In genomic region chr7:75776295-75776971, GRCh38 we compare ENCODE assay signal across 8 cellular contexts. TPM values are rescaled to one million over a fixed set of nuclear protein-coding genes. Genes with fewer than 3 reads are reported as not detected.
DNase-seq lines count a peak whose midpoint lies in the region; ATAC-seq and TF ChIP-seq lines count a peak whose summit lies in the region.
"Had no signal": no experiment of that assay in that cellular context is flagged by ENCODE, and none has a peak within 500 bp of the region (broad histone marks: within the 10 kb centered on the region; RNA-seq: fewer than 3 reads in every experiment).

No MANE protein-coding gene starts in this region.

- H3K4me3 ChIP-seq in adrenal gland = no peak overlapping the region
- H3K4me3 ChIP-seq in vagina = no peak overlapping the region
- H3K4me3 ChIP-seq: thoracic aorta had no signal

- peaks cover 10% of the 10 kb centered on the region for H3K27me3 Mint-ChIP-seq in activated B cell treated with CpG ODN at 0.5 μM for 24 hours

- DNase-seq in KG1 (lab: John Stamatoyannopoulos, UW) (peak; percentile 30), activated B cell treated with CpG ODN at 0.5 μM for 24 hours (no peak), dermis microvascular lymphatic vessel endothelial cell (ENCODE audit: low read depth in 2 of 2) (peak; percentile 24 to 34), globus pallidus (ENCODE audit: low spot score) (no peak), adrenal gland (no peak), vagina (ENCODE audit: extremely low spot score in 2 of 2) (no peak)
- DNase-seq in stimulated activated CD8-positive, alpha-beta memory T cell treated with anti-CD3 and anti-CD28 coated beads, Interleukin-4, amount 100 ng/mL, for 4 hours (ENCODE audit: low read depth in 2 of 2, low spot score in 1 of 2) = peak; percentile 19 to 39

- intact Hi-C loops in activated B cell treated with CpG ODN at 0.5 μM for 24 hours (cut with micrococcal nuclease) = no loop called here
- intact Hi-C loops in adrenal gland (cut with DNase I) = no loop called here
- intact Hi-C loops in vagina (cut with DNase I) = no loop called here

- no peaks in the 10 kb centered on the region for H3K36me3 Mint-ChIP-seq in activated B cell treated with CpG ODN at 0.5 μM for 24 hours (ENCODE audit: low read depth)

- peak; percentile 61 for ATAC-seq in activated B cell treated with CpG ODN at 0.5 μM for 24 hours (ENCODE audit: low read depth)

- H3K27ac Mint-ChIP-seq in activated B cell treated with CpG ODN at 0.5 μM for 24 hours = no peak overlapping the region

- H3K36me3 ChIP-seq in adrenal gland (replicated peaks in 1 of 2) (no peaks in the 10 kb centered on the region), vagina (no peaks in the 10 kb centered on the region)
- H3K36me3 ChIP-seq: thoracic aorta had no signal

- H3K9me3 ChIP-seq in adrenal gland (replicated peaks in 1 of 3) = no peaks in the 10 kb centered on the region
- H3K9me3 ChIP-seq in vagina = no peaks in the 10 kb centered on the region
- H3K9me3 ChIP-seq: thoracic aorta had no signal

- WGBS in adrenal gland, 4 donors = 69 to 83% (median 76%) methylated on average over 12 of the region's 12 CpGs

- no peak for TF ChIP-seq CTCF in activated B cell treated with CpG ODN at 0.5 μM for 24 hours (IDR thresholded peaks at IDR 0.05)
- no peak for TF ChIP-seq CTCF in adrenal gland (IDR thresholded peaks at IDR 0.05)
- no peak for TF ChIP-seq CTCF in vagina (IDR thresholded peaks at IDR 0.05)

- H3K9me3 Mint-ChIP-seq in activated B cell treated with CpG ODN at 0.5 μM for 24 hours = no peaks in the 10 kb centered on the region

- peaks cover 0 to 5% of the 10 kb centered on the region in 2 donors for H3K4me1 ChIP-seq in adrenal gland (replicated peaks in 1 of 2)
- peaks cover 27% of the 10 kb centered on the region for H3K4me1 ChIP-seq in vagina

- H3K4me1 Mint-ChIP-seq in activated B cell treated with CpG ODN at 0.5 μM for 24 hours = peaks cover 6% of the 10 kb centered on the region

- TF ChIP-seq POLR2A in adrenal gland (IDR thresholded peaks at IDR 0.05) (no peak), vagina (IDR thresholded peaks at IDR 0.05) (no peak)

- no peak overlapping the region for H3K4me3 Mint-ChIP-seq in activated B cell treated with CpG ODN at 0.5 μM for 24 hours

- no peaks in the 10 kb centered on the region for H3K27me3 ChIP-seq in adrenal gland
- no peaks in the 10 kb centered on the region for H3K27me3 ChIP-seq in vagina

- H3K27ac ChIP-seq in adrenal gland (no peak overlapping the region), vagina (no peak overlapping the region)
- H3K27ac ChIP-seq: thoracic aorta had no signal

- POLR2A ChIA-PET in activated B cell treated with CpG ODN at 0.5 μM for 24 hours (lab: Charles Lee) = no interaction called here

- CTCF ChIA-PET in activated B cell treated with CpG ODN at 0.5 μM for 24 hours (lab: Charles Lee) = no interaction called here

RNA-seq across cellular contexts. Expression of gene CCL26, which starts 4.4 kb away (rescaled TPM):
- total RNA-seq in activated B cell treated with CpG ODN at 0.5 μM for 24 hours = not detected in 2 replicates
- total RNA-seq in dermis microvascular lymphatic vessel endothelial cell = not detected in 2 replicates
- total RNA-seq in adrenal gland = 1 to 10 TPM in 4 of 8 donors, under 1 TPM in 1, not detected in 3; 0.96 to 1.7 (median 1.4) TPM
- polyA plus RNA-seq in adrenal gland = 1 to 10 TPM; 1.2 to 9.5 (median 5.2) TPM
- not detected for total RNA-seq in vagina
- total RNA-seq: thoracic aorta had no signal

RNA-seq across cellular contexts. Expression of gene CCL24, which starts 37.2 kb away (rescaled TPM):
- 0.81 and 1.2 TPM in 2 replicates for total RNA-seq in activated B cell treated with CpG ODN at 0.5 μM for 24 hours
- total RNA-seq in dermis microvascular lymphatic vessel endothelial cell = not detected in 2 replicates
- 1 to 10 TPM in 1 of 8 donors, under 1 TPM in 1, not detected in 6; 0.91 to 4.0 TPM for total RNA-seq in adrenal gland
- under 1 TPM in 1 of 3 donors, not detected in 2; 0.64 TPM for polyA plus RNA-seq in adrenal gland
- total RNA-seq in vagina = not detected
- total RNA-seq: thoracic aorta had no signal

RNA-seq across cellular contexts. Expression of gene HIP1, which starts 37.7 kb away (rescaled TPM):
- total RNA-seq in activated B cell treated with CpG ODN at 0.5 μM for 24 hours (6.1 and 7.9 TPM in 2 replicates), dermis microvascular lymphatic vessel endothelial cell (30.0 and 32.6 TPM in 2 replicates), adrenal gland (10 to 100 TPM; 24.3 to 48.9 (median 34.0) TPM), vagina (17.7 TPM)
- 10 to 100 TPM in 1 of 3 donors, 1 to 10 TPM in 2; 5.9 to 18.2 (median 9.7) TPM for polyA plus RNA-seq in adrenal gland

Comparison
In these comparisons a context has a peak if more than half of its experiments do, and no peak if none do; other contexts are left out.
1. DNase-seq: peak in KG1 (single experiment), dermis microvascular lymphatic vessel endothelial cell (2 of 2) and stimulated activated CD8-positive, alpha-beta memory T cell treated with anti-CD3 and anti-CD28 coated beads, Interleukin-4, amount 100 ng/mL, for 4 hours (2 of 2); none in activated B cell treated with CpG ODN at 0.5 μM for 24 hours (single experiment), globus pallidus (single experiment), adrenal gland (0 of 7) and vagina (0 of 2).